29 cellular contexts compared by ENCODE assay signal in the genomic region with DNA sequence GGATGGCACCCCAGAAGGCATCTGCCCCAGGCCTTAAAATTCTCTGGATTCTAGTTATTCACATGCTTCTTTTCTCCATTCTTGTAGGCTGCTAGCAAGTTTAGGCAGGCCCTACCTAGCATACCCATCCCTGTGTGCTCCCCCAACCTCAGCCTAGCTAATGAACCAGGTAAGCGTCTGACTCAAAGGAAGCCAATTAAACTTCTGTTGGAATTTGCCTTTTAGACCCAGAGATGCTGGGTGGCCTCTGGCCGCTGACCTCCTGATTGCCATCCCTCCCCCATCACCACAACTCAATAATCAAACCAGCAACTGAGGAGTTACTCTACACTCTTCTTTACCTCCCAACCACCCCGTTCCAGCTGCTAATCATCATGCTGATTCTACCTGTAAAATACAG.
"Had no signal": no experiment of that assay in that cellular context is flagged by ENCODE, and none has a peak within 500 bp of the region (broad histone marks: within the 10 kb centered on the region; RNA-seq: fewer than 3 reads in every experiment).

No MANE protein-coding gene starts in this region.

- H3K27me3 Mint-ChIP-seq: activated CD4-positive, alpha-beta T cell treated with anti-CD3 and anti-CD28 coated beads for 36 hours; activated CD8-positive, alpha-beta memory T cell treated with anti-CD3 and anti-CD28 coated beads, Interleukin-2, amount 10 ng/mL, durations not matched to agents 7 days and 5 days; activated naive CD4-positive, alpha-beta T cell treated with anti-CD3 and anti-CD28 coated beads, Interleukin-2, amount 10 ng/mL, durations not matched to agents 7 days and 5 days; brain; effector memory CD8-positive, alpha-beta T cell; stimulated activated naive CD8-positive, alpha-beta T cell treated with anti-CD3 and anti-CD28 coated beads, Interleukin-15, amount 100 ng/mL, for 72 hours had no signal

- H3K36me3 ChIP-seq: ascending aorta, heart right ventricle, left ventricle myocardium inferior, sigmoid colon, upper lobe of left lung, vagina had no signal

- H3K27ac ChIP-seq: ascending aorta, heart right ventricle, left ventricle myocardium inferior, parathyroid adenoma, psoas muscle, sigmoid colon, upper lobe of left lung, vagina had no signal

- DNase-seq: activated CD4-positive, alpha-beta T cell treated with anti-CD3 and anti-CD28 coated beads for 36 hours; activated CD8-positive, alpha-beta memory T cell treated with anti-CD3 and anti-CD28 coated beads, Interleukin-2, amount 10 ng/mL, durations not matched to agents 7 days and 5 days; activated CD8-positive, alpha-beta T cell treated with anti-CD3 and anti-CD28 coated beads, Interleukin-2, amount 10 ng/mL, durations not matched to agents 7 days and 5 days; activated effector memory CD4-positive, alpha-beta T cell treated with Interleukin-2 at 50 U/mL for 16 hours; activated naive CD4-positive, alpha-beta T cell treated with anti-CD3 and anti-CD28 coated beads, Interleukin-2, amount 10 ng/mL, durations not matched to agents 7 days and 5 days; activated naive CD8-positive, alpha-beta T cell treated with anti-CD3 and anti-CD28 coated beads, Interleukin-2, amount 10 ng/mL, durations not matched to agents 7 days and 5 days; activated T-cell treated with anti-CD3 and anti-CD28 coated beads for 4 hours; activated T-cell treated with anti-CD3 and anti-CD28 coated beads, Interleukin-2, amount 50 U/mL, for 72 hours; cortex of kidney; effector memory CD8-positive, alpha-beta T cell; foreskin fibroblast; heart right ventricle; left ventricle myocardium inferior; nucleus accumbens; psoas muscle; sigmoid colon; small intestine; stimulated activated CD4-positive, alpha-beta T cell treated with anti-CD3 and anti-CD28 coated beads, Interleukin-4, amount 100 ng/mL, for 24 hours; stimulated activated naive CD8-positive, alpha-beta T cell treated with anti-CD3 and anti-CD28 coated beads, Interleukin-15, amount 100 ng/mL, for 72 hours; substantia nigra; T-helper 2 cell; upper lobe of left lung had no signal

- H3K9me3 ChIP-seq: ascending aorta, heart right ventricle, left ventricle myocardium inferior, psoas muscle, sigmoid colon, upper lobe of left lung, vagina had no signal

- H3K36me3 Mint-ChIP-seq: activated CD8-positive, alpha-beta memory T cell treated with anti-CD3 and anti-CD28 coated beads, Interleukin-2, amount 10 ng/mL, durations not matched to agents 7 days and 5 days; activated naive CD4-positive, alpha-beta T cell treated with anti-CD3 and anti-CD28 coated beads, Interleukin-2, amount 10 ng/mL, durations not matched to agents 7 days and 5 days had no signal

- H3K9me3 Mint-ChIP-seq: activated naive CD4-positive, alpha-beta T cell treated with anti-CD3 and anti-CD28 coated beads, Interleukin-2, amount 10 ng/mL, durations not matched to agents 7 days and 5 days; activated naive CD8-positive, alpha-beta T cell treated with anti-CD3 and anti-CD28 coated beads, Interleukin-2, amount 10 ng/mL, durations not matched to agents 7 days and 5 days; activated T-cell treated with anti-CD3 and anti-CD28 coated beads, Interleukin-2, amount 50 U/mL, for 72 hours; brain; effector memory CD8-positive, alpha-beta T cell; neural crest cell; stimulated activated effector memory CD8-positive, alpha-beta T cell treated with anti-CD3 and anti-CD28 coated beads, Interleukin-12 subunit alpha, Interleukin-12 subunit beta, amount 100 ng/mL, for 72 hours; stimulated activated naive CD8-positive, alpha-beta T cell treated with anti-CD3 and anti-CD28 coated beads, Interleukin-15, amount 100 ng/mL, for 72 hours had no signal

- H3K27ac Mint-ChIP-seq: activated CD4-positive, alpha-beta T cell treated with anti-CD3 and anti-CD28 coated beads for 36 hours; activated CD8-positive, alpha-beta memory T cell treated with anti-CD3 and anti-CD28 coated beads, Interleukin-2, amount 10 ng/mL, durations not matched to agents 7 days and 5 days; activated CD8-positive, alpha-beta T cell treated with anti-CD3 and anti-CD28 coated beads, Interleukin-2, amount 10 ng/mL, durations not matched to agents 7 days and 5 days; activated naive CD4-positive, alpha-beta T cell treated with anti-CD3 and anti-CD28 coated beads, Interleukin-2, amount 10 ng/mL, durations not matched to agents 7 days and 5 days; activated naive CD8-positive, alpha-beta T cell treated with anti-CD3 and anti-CD28 coated beads, Interleukin-2, amount 10 ng/mL, durations not matched to agents 7 days and 5 days; activated T-cell treated with anti-CD3 and anti-CD28 coated beads, Interleukin-2, amount 50 U/mL, for 72 hours; stimulated activated effector memory CD8-positive, alpha-beta T cell treated with anti-CD3 and anti-CD28 coated beads, Interleukin-12 subunit alpha, Interleukin-12 subunit beta, amount 100 ng/mL, for 72 hours; stimulated activated naive CD8-positive, alpha-beta T cell treated with anti-CD3 and anti-CD28 coated beads, Interleukin-15, amount 100 ng/mL, for 72 hours had no signal

- H3K4me1 ChIP-seq: parathyroid adenoma had no signal

- ATAC-seq: activated CD4-positive, alpha-beta T cell treated with anti-CD3 and anti-CD28 coated beads for 36 hours; activated CD8-positive, alpha-beta memory T cell treated with anti-CD3 and anti-CD28 coated beads, Interleukin-2, amount 10 ng/mL, durations not matched to agents 7 days and 5 days; activated CD8-positive, alpha-beta T cell treated with anti-CD3 and anti-CD28 coated beads, Interleukin-2, amount 10 ng/mL, durations not matched to agents 7 days and 5 days; activated T-cell treated with anti-CD3 and anti-CD28 coated beads, Interleukin-2, amount 50 U/mL, for 72 hours; effector memory CD8-positive, alpha-beta T cell; esophagus mucosa; heart right ventricle; psoas muscle; stimulated activated effector memory CD8-positive, alpha-beta T cell treated with anti-CD3 and anti-CD28 coated beads, Interleukin-12 subunit alpha, Interleukin-12 subunit beta, amount 100 ng/mL, for 72 hours; stimulated activated naive CD8-positive, alpha-beta T cell treated with anti-CD3 and anti-CD28 coated beads, Interleukin-15, amount 100 ng/mL, for 72 hours had no signal

- H3K4me3 Mint-ChIP-seq: activated CD4-positive, alpha-beta T cell treated with anti-CD3 and anti-CD28 coated beads for 36 hours; activated CD8-positive, alpha-beta memory T cell treated with anti-CD3 and anti-CD28 coated beads, Interleukin-2, amount 10 ng/mL, durations not matched to agents 7 days and 5 days; activated CD8-positive, alpha-beta T cell treated with anti-CD3 and anti-CD28 coated beads, Interleukin-2, amount 10 ng/mL, durations not matched to agents 7 days and 5 days; activated naive CD4-positive, alpha-beta T cell treated with anti-CD3 and anti-CD28 coated beads, Interleukin-2, amount 10 ng/mL, durations not matched to agents 7 days and 5 days; activated naive CD8-positive, alpha-beta T cell treated with anti-CD3 and anti-CD28 coated beads, Interleukin-2, amount 10 ng/mL, durations not matched to agents 7 days and 5 days; activated T-cell treated with anti-CD3 and anti-CD28 coated beads, Interleukin-2, amount 50 U/mL, for 72 hours; brain; effector memory CD8-positive, alpha-beta T cell; neural crest cell; stimulated activated effector memory CD8-positive, alpha-beta T cell treated with anti-CD3 and anti-CD28 coated beads, Interleukin-12 subunit alpha, Interleukin-12 subunit beta, amount 100 ng/mL, for 72 hours; stimulated activated naive CD8-positive, alpha-beta T cell treated with anti-CD3 and anti-CD28 coated beads, Interleukin-15, amount 100 ng/mL, for 72 hours had no signal

- H3K27me3 ChIP-seq: ascending aorta, heart right ventricle, sigmoid colon, upper lobe of left lung, vagina had no signal

- H3K4me3 ChIP-seq: ascending aorta, heart right ventricle, left ventricle myocardium inferior, psoas muscle, sigmoid colon, upper lobe of left lung, vagina had no signal
